Comparison of ENCODE assay signal across 30 cellular contexts in the genomic region with DNA sequence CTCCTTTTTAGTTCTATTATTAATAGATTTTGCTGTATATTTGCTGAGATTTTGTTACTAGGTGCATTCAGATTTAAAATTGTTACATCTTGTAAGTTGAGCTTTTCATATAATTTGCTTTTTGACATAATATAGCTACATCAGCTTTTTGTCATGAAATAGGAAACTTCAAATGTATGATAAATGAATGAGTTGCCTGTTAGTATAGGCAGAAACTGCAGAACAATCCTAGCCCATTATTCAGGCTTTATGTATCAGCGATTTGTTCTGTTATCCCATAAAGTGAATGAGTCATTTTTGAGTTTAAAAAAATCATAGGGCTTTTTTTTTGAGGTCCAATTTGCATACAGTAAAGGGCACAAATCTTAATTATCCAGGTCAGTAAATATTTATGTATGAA. TPM values are rescaled to one million over a fixed set of nuclear protein-coding genes. Genes with fewer than 3 reads are reported as not detected.
DNase-seq lines count a peak whose midpoint lies in the region; ATAC-seq, FAIRE-seq and TF ChIP-seq lines count a peak whose summit lies in the region.
"Had no signal": no experiment of that assay in that cellular context is flagged by ENCODE, and none has a peak within 500 bp of the region (broad histone marks: within the 10 kb centered on the region; RNA-seq: fewer than 3 reads in every experiment).

No MANE protein-coding gene starts in this region.

- no peak overlapping the region for H3K4me3 Mint-ChIP-seq in activated T-cell treated with anti-CD3 and anti-CD28 coated beads, Interleukin-2, amount 50 U/mL, for 24 hours
- no peak overlapping the region for H3K4me3 Mint-ChIP-seq in astrocyte (ENCODE audit: unreplicated experiment)
- H3K4me3 Mint-ChIP-seq: endodermal cell had no signal

- H3K4me1 ChIP-seq in astrocyte (ENCODE audit: insufficient read depth, low read length) (peaks cover 22% of the 10 kb centered on the region), skeletal muscle satellite cell (ENCODE audit: control insufficient read depth, insufficient read depth, low read length) (peaks cover 29% of the 10 kb centered on the region)

- H3K79me2 ChIP-seq in astrocyte (ENCODE audit: insufficient read depth, low read length): peaks cover 71% of the 10 kb centered on the region

- H3K4me3 ChIP-seq in astrocyte (ENCODE audit: insufficient read depth, low read depth, low read length) (no peak overlapping the region), skeletal muscle satellite cell (ENCODE audit: low read length) (no peak overlapping the region)
- H3K4me3 ChIP-seq: colonic mucosa had no signal

- no peaks in the 10 kb centered on the region for H3K9me3 ChIP-seq in astrocyte (ENCODE audit: insufficient read depth, low read depth, low read length)
- no peaks in the 10 kb centered on the region for H3K9me3 ChIP-seq in skeletal muscle satellite cell (replicated peaks; ENCODE audit: low read length)
- H3K9me3 ChIP-seq: colonic mucosa had no signal

- H2AFZ ChIP-seq in astrocyte (ENCODE audit: low read depth, low read length): no peak overlapping the region

- no peak for TF ChIP-seq CTCF in astrocyte (IDR thresholded peaks at IDR 0.05; ENCODE audit: insufficient read depth, low read depth, low read length)
- TF ChIP-seq CTCF in omental fat pad (IDR thresholded peaks at IDR 0.05): no peak

- H3K4me1 Mint-ChIP-seq in activated T-cell treated with anti-CD3 and anti-CD28 coated beads, Interleukin-2, amount 50 U/mL, for 24 hours (ENCODE audit: low read depth): peaks cover 68% of the 10 kb centered on the region
- H3K4me1 Mint-ChIP-seq in astrocyte (ENCODE audit: low read depth, unreplicated experiment): peaks cover 46% of the 10 kb centered on the region

- DNase-seq in activated T-cell treated with anti-CD3 and anti-CD28 coated beads, Interleukin-2, amount 50 U/mL, for 24 hours: no peak
- no peak for DNase-seq in activated T-cell treated with anti-CD3 and anti-CD28 coated beads, Interleukin-2, amount 50 U/mL, for 1 hour
- peak; percentile 31 for DNase-seq in HT1080 (ENCODE audit: low read depth)
- DNase-seq in astrocyte (ENCODE audit: low read depth): peak; percentile 22
- DNase-seq in omental fat pad (ENCODE audit: low spot score): no peak
- DNase-seq in hypothalamus (lab: John Stamatoyannopoulos, UW): no peak
- DNase-seq: activated CD4-positive, alpha-beta T cell treated with anti-CD3 and anti-CD28 coated beads for 4 hours; brain microvascular endothelial cell; C1 segment of cervical spinal cord; colonic mucosa; endodermal cell; glutamatergic neuron; NCI-H1092; NCI-H2029; NCI-H226; NCI-H82; Right ventricle myocardium superior; stimulated activated CD4-positive, alpha-beta T cell treated with anti-CD3 and anti-CD28 coated beads, Interleukin-12 subunit alpha, Interleukin-12 subunit beta, amount 100 ng/mL, for 4 hours; stimulated activated CD4-positive, alpha-beta T cell treated with anti-CD3 and anti-CD28 coated beads, Interleukin-4, amount 100 ng/mL, for 4 hours; T-helper 1 cell; trophoblast cell had no signal

- H3K27me3 Mint-ChIP-seq in activated T-cell treated with anti-CD3 and anti-CD28 coated beads, Interleukin-2, amount 50 U/mL, for 24 hours: no peaks in the 10 kb centered on the region
- H3K27me3 Mint-ChIP-seq in astrocyte (ENCODE audit: low read depth, unreplicated experiment): no peaks in the 10 kb centered on the region

- H3K27me3 ChIP-seq in astrocyte (ENCODE audit: insufficient read depth, low read length) (no peaks in the 10 kb centered on the region), skeletal muscle satellite cell (ENCODE audit: control insufficient read depth, insufficient read depth, low read length) (no peaks in the 10 kb centered on the region)
- H3K27me3 ChIP-seq: brain microvascular endothelial cell, colonic mucosa had no signal

- FAIRE-seq in astrocyte (lab: Jason Lieb, UNC): no peak
- FAIRE-seq: A204.1, TTC549 had no signal

- H3K9ac ChIP-seq in astrocyte (ENCODE audit: low read length) (no peak overlapping the region), skeletal muscle satellite cell (ENCODE audit: low read depth, low read length) (peak overlapping the region; percentile 29)

- ATAC-seq in HG02852 (IDR thresholded peaks at IDR 0.05; ENCODE audit: unreplicated experiment) (no peak), omental fat pad (ENCODE audit: low FRiP score) (no peak)
- ATAC-seq: HCT116 had no signal

- peaks cover 76% of the 10 kb centered on the region for H3K36me3 Mint-ChIP-seq in activated T-cell treated with anti-CD3 and anti-CD28 coated beads, Interleukin-2, amount 50 U/mL, for 24 hours (ENCODE audit: low read depth)
- H3K36me3 Mint-ChIP-seq in astrocyte (ENCODE audit: low read depth, unreplicated experiment): no peaks in the 10 kb centered on the region

- H4K20me1 ChIP-seq in astrocyte (ENCODE audit: insufficient read depth, low read length): peaks cover 3% of the 10 kb centered on the region

- no peaks in the 10 kb centered on the region for H3K9me3 Mint-ChIP-seq in activated T-cell treated with anti-CD3 and anti-CD28 coated beads, Interleukin-2, amount 50 U/mL, for 24 hours
- no peaks in the 10 kb centered on the region for H3K9me3 Mint-ChIP-seq in astrocyte (ENCODE audit: unreplicated experiment)
- H3K9me3 Mint-ChIP-seq: endodermal cell had no signal

- H3K4me2 ChIP-seq in astrocyte (ENCODE audit: low read length) (no peak overlapping the region), skeletal muscle satellite cell (ENCODE audit: low read length) (peak overlapping the region; percentile 46)

- H3K27ac Mint-ChIP-seq in activated T-cell treated with anti-CD3 and anti-CD28 coated beads, Interleukin-2, amount 50 U/mL, for 24 hours: peak overlapping the region; percentile 66
- H3K27ac Mint-ChIP-seq in astrocyte (ENCODE audit: unreplicated experiment): no peak overlapping the region
- H3K27ac Mint-ChIP-seq: endodermal cell had no signal

- H3K36me3 ChIP-seq in astrocyte (ENCODE audit: insufficient read depth, low read length) (peaks cover 4% of the 10 kb centered on the region), skeletal muscle satellite cell (ENCODE audit: insufficient read depth, low read length) (peaks cover 4% of the 10 kb centered on the region)
- H3K36me3 ChIP-seq: colonic mucosa had no signal

- H3K27ac ChIP-seq in astrocyte (ENCODE audit: low read depth, low read length): peak overlapping the region; percentile 5
- H3K27ac ChIP-seq: brain microvascular endothelial cell, colonic mucosa had no signal

RNA-seq across cellular contexts. Expression of a gene that starts 11.6 kb away (rescaled TPM):
- 24.4 and 28.3 TPM in 2 replicates for total RNA-seq in HT1080 (2014; rRNA removed; shearing (Covaris generic))
- 20.3 and 23.4 TPM in 2 replicates for polyA plus RNA-seq in HT1080 (2015; cell fraction: cytosol; rRNA removed)
- 35.4 and 36.7 TPM in 2 replicates for polyA plus RNA-seq in HT1080 (2015; cell fraction: nucleus; rRNA removed)
- total RNA-seq in astrocyte: 101 and 108 TPM in 2 replicates
- 17.0 and 19.0 TPM in 2 replicates for total RNA-seq in skeletal muscle satellite cell (2012; rRNA removed)
- total RNA-seq in omental fat pad: 10 to 100 TPM; 27.8 to 35.3 (median 30.2) TPM

RNA-seq across cellular contexts. Expression of a gene that starts 42.2 kb away (rescaled TPM):
- not detected in 2 replicates for total RNA-seq in HT1080 (2014; rRNA removed; shearing (Covaris generic))
- not detected in 2 replicates for polyA plus RNA-seq in HT1080 (2015; cell fraction: cytosol; rRNA removed)
- not detected in 2 replicates for polyA plus RNA-seq in HT1080 (2015; cell fraction: nucleus; rRNA removed)
- total RNA-seq in astrocyte (not detected in 2 replicates), omental fat pad (not detected)
- total RNA-seq in skeletal muscle satellite cell (2012; rRNA removed): not detected in 2 replicates
- total RNA-seq: colonic mucosa, Daoy, endodermal cell, LHCN-M2, myocyte, renal cortical epithelial cell, Right ventricle myocardium superior had no signal

Comparison
In these comparisons a context has a peak if more than half of its experiments do, and no peak if none do; other contexts are left out.
1. DNase-seq: peak in HT1080 (single experiment) and astrocyte (single experiment); none in activated T-cell treated with anti-CD3 and anti-CD28 coated beads, Interleukin-2, amount 50 U/mL, for 24 hours (single experiment), activated T-cell treated with anti-CD3 and anti-CD28 coated beads, Interleukin-2, amount 50 U/mL, for 1 hour (single experiment), omental fat pad (single experiment) and hypothalamus (0 of 51).